Comparison of ENCODE assay signal across 10 cellular contexts in genomic region chr7:7989985-7990761, GRCh38. TPM values are rescaled to one million over a fixed set of nuclear protein-coding genes. Genes with fewer than 3 reads are reported as not detected.
DNase-seq lines count a peak whose midpoint lies in the region; ATAC-seq and TF ChIP-seq lines count a peak whose summit lies in the region.
"Had no signal": no experiment of that assay in that cellular context is flagged by ENCODE, and none has a peak within 500 bp of the region (broad histone marks: within the 10 kb centered on the region; RNA-seq: fewer than 3 reads in every experiment).

No MANE protein-coding gene starts in this region.

- H3K9me3 Mint-ChIP-seq in CD4-positive, alpha-beta memory T cell: peaks cover 0 to 23% (median 17%) of the 10 kb centered on the region in 8 donors
- H3K9me3 Mint-ChIP-seq in IgD-negative memory B cell: peaks cover 2 to 16% (median 9%) of the 10 kb centered on the region in 3 donors
- peaks cover 7 to 26% (median 19%) of the 10 kb centered on the region in 9 donors for H3K9me3 Mint-ChIP-seq in naive thymus-derived CD8-positive, alpha-beta T cell

- ATAC-seq in body of pancreas (no peak), HG03097 (IDR thresholded peaks at IDR 0.05; ENCODE audit: low FRiP score, unreplicated experiment) (no peak)
- peak in 1 of 2 donors; percentile 30 for ATAC-seq in naive thymus-derived CD8-positive, alpha-beta T cell

- peak overlapping the region in 1 of 2 donors; percentile 20 for H3K4me3 ChIP-seq in CD4-positive, alpha-beta memory T cell (ENCODE audit: low read length in 2 of 2)
- H3K4me3 ChIP-seq in body of pancreas (no peak overlapping the region), dorsolateral prefrontal cortex (peak overlapping the region in 22 of 59 donors; percentile 1 to 41 (median 14)), tibial artery (no peak overlapping the region)

- H3K27ac ChIP-seq in CD4-positive, alpha-beta memory T cell (ENCODE audit: low read depth, low read length): peak overlapping the region; percentile 41
- peak overlapping the region in 3 of 4 donors; percentile 4 to 33 (median 12) for H3K27ac ChIP-seq in body of pancreas
- H3K27ac ChIP-seq in dorsolateral prefrontal cortex: peak overlapping the region in 8 of 59 donors; percentile 13 to 57 (median 27)
- no peak overlapping the region for H3K27ac ChIP-seq in tibial artery

- POLR2A ChIA-PET in CD4-positive, alpha-beta memory T cell (lab: Charles Lee; ENCODE audit: partially characterized antibody): interaction anchor here (0.6 to 4.2 kb wide), 9 partner anchors 8 to 350 kb away, joined by 3 to 52 read pairs (median 6); partner anchors contain the start of genes GLCCI1 and UMAD1
- POLR2A ChIA-PET in naive thymus-derived CD8-positive, alpha-beta T cell (lab: Charles Lee): interaction anchor here (0.6 to 2.1 kb wide), 4 partner anchors 13 to 21 kb away, joined by 3 to 14 read pairs (median 6); partner anchors contain the start of gene GLCCI1

- no peaks in the 10 kb centered on the region for H3K9me3 ChIP-seq in CD4-positive, alpha-beta memory T cell (ENCODE audit: control insufficient read depth in 1 of 2, low read length in 2 of 2)
- H3K9me3 ChIP-seq in body of pancreas (peaks cover 0 to 1% (median 0%) of the 10 kb centered on the region in 3 donors), tibial artery (peaks cover 0 to 24% (median 13%) of the 10 kb centered on the region in 3 donors)

- WGBS in body of pancreas, 2 donors: 64 to 72% methylated on average over 4 of the region's 4 CpGs

- no peaks in the 10 kb centered on the region for H3K27me3 ChIP-seq in CD4-positive, alpha-beta memory T cell (ENCODE audit: insufficient read depth, low read length)
- H3K27me3 ChIP-seq in body of pancreas (no peaks in the 10 kb centered on the region), dorsolateral prefrontal cortex (no peaks in the 10 kb centered on the region), tibial artery (no peaks in the 10 kb centered on the region)

- H3K36me3 Mint-ChIP-seq in CD4-positive, alpha-beta memory T cell: peaks cover 13 to 20% of the 10 kb centered on the region in 2 donors
- H3K36me3 Mint-ChIP-seq in IgD-negative memory B cell: peaks cover 11% of the 10 kb centered on the region
- H3K36me3 Mint-ChIP-seq in naive thymus-derived CD8-positive, alpha-beta T cell: peaks cover 2 to 25% (median 19%) of the 10 kb centered on the region in 3 donors

- H3K4me1 ChIP-seq in CD4-positive, alpha-beta memory T cell (ENCODE audit: insufficient read depth, low read length): peaks cover 53% of the 10 kb centered on the region
- H3K4me1 ChIP-seq in body of pancreas (no peaks in the 10 kb centered on the region), tibial artery (peaks cover 0 to 9% (median 0%) of the 10 kb centered on the region in 4 donors)

- H3K27me3 Mint-ChIP-seq in CD4-positive, alpha-beta memory T cell: no peaks in the 10 kb centered on the region
- H3K27me3 Mint-ChIP-seq in IgD-negative memory B cell: no peaks in the 10 kb centered on the region
- H3K27me3 Mint-ChIP-seq in naive thymus-derived CD8-positive, alpha-beta T cell: no peaks in the 10 kb centered on the region

- H3K36me3 ChIP-seq in CD4-positive, alpha-beta memory T cell (ENCODE audit: insufficient read depth, low read length): no peaks in the 10 kb centered on the region
- no peaks in the 10 kb centered on the region for H3K36me3 ChIP-seq in body of pancreas (replicated peaks in 1 of 2; ENCODE audit: insufficient read depth in 1 of 2, low read depth in 2 of 2)
- no peaks in the 10 kb centered on the region for H3K36me3 ChIP-seq in tibial artery

- no peak for DNase-seq in CD4-positive, alpha-beta memory T cell
- DNase-seq in body of pancreas (no peak), dorsolateral prefrontal cortex (no peak), glomerular visceral epithelial cell (ENCODE audit: extremely low spot score) (no peak), tibial artery (no peak)
- no peak for DNase-seq in naive thymus-derived CD8-positive, alpha-beta T cell
- DNase-seq: activated CD8-positive, alpha-beta memory T cell treated with anti-CD3 and anti-CD28 coated beads, Interleukin-2, amount 50 U/mL, for 4 hours; NCI-H748 treated with DMSO at 0.1 percent for 48 hours had no signal

- TF ChIP-seq CTCF in body of pancreas (IDR thresholded peaks at IDR 0.05) (no peak), dorsolateral prefrontal cortex (IDR thresholded peaks at IDR 0.05 in 54 of 56, conservative IDR thresholded peaks at IDR 0.05 in 2 of 56; ENCODE audit: low read depth in 1 of 56, partially characterized antibody in 56 of 56) (no peak), tibial artery (IDR thresholded peaks at IDR 0.05) (no peak)

- H3K4me3 Mint-ChIP-seq in CD4-positive, alpha-beta memory T cell: peak overlapping the region; percentile 64 to 88 (median 83)
- H3K4me3 Mint-ChIP-seq in IgD-negative memory B cell: peak overlapping the region in 1 of 4 donors; percentile 2
- H3K4me3 Mint-ChIP-seq in naive thymus-derived CD8-positive, alpha-beta T cell: peak overlapping the region; percentile 52 to 86 (median 80)

- intact Hi-C loops in CD4-positive, alpha-beta memory T cell (cut with micrococcal nuclease): loop anchor here (2.0 kb wide), 2 partner anchors 13 to 19 kb away; no protein-coding TSS in a partner anchor
- intact Hi-C loops in body of pancreas (cut with DNase I) (no loop called here), dorsolateral prefrontal cortex (cut with DNase I) (no loop called here), tibial artery (cut with DNase I; ENCODE audit: low total_unique reads) (no loop called here)

- TF ChIP-seq POLR2A in body of pancreas (IDR thresholded peaks at IDR 0.05): no peak

- peaks cover 43 to 72% (median 60%) of the 10 kb centered on the region in 4 donors for H3K4me1 Mint-ChIP-seq in CD4-positive, alpha-beta memory T cell
- H3K4me1 Mint-ChIP-seq in IgD-negative memory B cell: peaks cover 35 to 47% (median 39%) of the 10 kb centered on the region in 3 donors
- peaks cover 24 to 57% (median 51%) of the 10 kb centered on the region in 4 donors for H3K4me1 Mint-ChIP-seq in naive thymus-derived CD8-positive, alpha-beta T cell

- peak overlapping the region; percentile 52 to 89 (median 81) for H3K27ac Mint-ChIP-seq in CD4-positive, alpha-beta memory T cell
- H3K27ac Mint-ChIP-seq in IgD-negative memory B cell: peak overlapping the region in 2 of 3 donors; percentile 0 to 10
- H3K27ac Mint-ChIP-seq in naive thymus-derived CD8-positive, alpha-beta T cell: peak overlapping the region; percentile 1 to 88 (median 72)

- CTCF ChIA-PET in CD4-positive, alpha-beta memory T cell (lab: Charles Lee; ENCODE audit: partially characterized antibody): interaction anchor here (1.1 to 1.3 kb wide), 5 partner anchors 13 to 200 kb away, joined by 3 to 7 read pairs (median 4); no protein-coding TSS in a partner anchor

RNA-seq across cellular contexts. Expression of gene GLCCI1, which starts 21.6 kb away (rescaled TPM):
- total RNA-seq in CD4-positive, alpha-beta memory T cell: 10 to 100 TPM; 46.7 to 49.7 TPM
- 10 to 100 TPM; 10.4 to 21.9 TPM for polyA plus RNA-seq in CD4-positive, alpha-beta memory T cell
- 4.9 TPM for polyA plus RNA-seq in IgD-negative memory B cell
- total RNA-seq in body of pancreas: 1 to 10 TPM; 5.9 to 8.3 TPM
- 10 to 100 TPM; 31.5 to 33.2 TPM for total RNA-seq in naive thymus-derived CD8-positive, alpha-beta T cell
- 10 to 100 TPM in 2 of 3 donors, 1 to 10 TPM in 1; 9.0 to 30.8 (median 14.7) TPM for polyA plus RNA-seq in naive thymus-derived CD8-positive, alpha-beta T cell
- total RNA-seq in dorsolateral prefrontal cortex: 100 to 1,000 TPM in 79 of 120 experiments, 10 to 100 TPM in 41; 61.6 to 198 (median 112) TPM

Comparison
In these comparisons a context has a peak if more than half of its experiments do, and no peak if none do; other contexts are left out.
1. H3K27ac ChIP-seq: peak in CD4-positive, alpha-beta memory T cell (single experiment) and body of pancreas (3 of 4); none in tibial artery (0 of 2).
2. H3K27ac Mint-ChIP-seq: peak in every context shown above with its lines; median percentile 81 in CD4-positive, alpha-beta memory T cell; 72 in naive thymus-derived CD8-positive, alpha-beta T cell; 5 in IgD-negative memory B cell.